ENCODE assay signal across 9 cellular contexts in genomic region chr13:108220042-108220441, GRCh38. TPM values are rescaled to one million over a fixed set of nuclear protein-coding genes. Genes with fewer than 3 reads are reported as not detected.
DNase-seq lines count a peak whose midpoint lies in the region; ATAC-seq, FAIRE-seq and TF ChIP-seq lines count a peak whose summit lies in the region.
"Had no signal": no experiment of that assay in that cellular context is flagged by ENCODE, and none has a peak within 500 bp of the region (broad histone marks: within the 10 kb centered on the region; RNA-seq: fewer than 3 reads in every experiment).

No MANE protein-coding gene starts in this region.

- H4K20me1 ChIP-seq in endothelial cell of umbilical vein (replicated peaks; ENCODE audit: control insufficient read depth, extremely low read depth, insufficient read depth, low read length), result peaks cover 4% of the 10 kb centered on the region

- no peak for TF ChIP-seq CTCF in endothelial cell of umbilical vein (IDR thresholded peaks at IDR 0.05; ENCODE audit: extremely low read depth in 1 of 2, insufficient read depth in 1 of 2, low read depth in 1 of 2, low read length in 2 of 2)

- POLR2A ChIA-PET in endothelial cell of umbilical vein (lab: Charles Lee), result no interaction called here

- H3K4me1 ChIP-seq in endothelial cell of umbilical vein (ENCODE audit: control insufficient read depth, extremely low read depth, insufficient read depth, low read length), result peaks cover 13% of the 10 kb centered on the region

- no peaks in the 10 kb centered on the region for H3K9me3 Mint-ChIP-seq in stimulated activated effector memory CD8-positive, alpha-beta T cell treated with anti-CD3 and anti-CD28 coated beads, Interleukin-12 subunit alpha, Interleukin-12 subunit beta, amount 100 ng/mL, for 72 hours
- H3K9me3 Mint-ChIP-seq: dendritic cell treated with granulocyte-macrophage colony-stimulating factor and Interleukin-4, amounts not matched to agents 40 ng/mL and 50 ng/mL, for 4 days had no signal

- peak overlapping the region; percentile 99 for H3K27ac Mint-ChIP-seq in stimulated activated effector memory CD8-positive, alpha-beta T cell treated with anti-CD3 and anti-CD28 coated beads, Interleukin-12 subunit alpha, Interleukin-12 subunit beta, amount 100 ng/mL, for 72 hours
- H3K27ac Mint-ChIP-seq: dendritic cell treated with granulocyte-macrophage colony-stimulating factor and Interleukin-4, amounts not matched to agents 40 ng/mL and 50 ng/mL, for 4 days had no signal

- H2AFZ ChIP-seq in endothelial cell of umbilical vein (ENCODE audit: low read depth, low read length), result no peak overlapping the region

- peak; percentile 13 for DNase-seq in activated T-cell treated with anti-CD3 and anti-CD28 coated beads for 4 hours
- no peak for DNase-seq in activated T-cell treated with anti-CD3 and anti-CD28 coated beads, Interleukin-2, amount 50 U/mL, for 48 hours
- peak; percentile 58 for DNase-seq in NCI-H748 treated with DMSO at 0.1 percent for 48 hours (lab: John Stamatoyannopoulos, UW)
- DNase-seq in endothelial cell of umbilical vein (ENCODE audit: low read depth, low spot score), result no peak
- no peak for DNase-seq in stimulated activated effector memory CD8-positive, alpha-beta T cell treated with anti-CD3 and anti-CD28 coated beads, Interleukin-12 subunit alpha, Interleukin-12 subunit beta, amount 100 ng/mL, for 72 hours (ENCODE audit: low spot score in 2 of 2)
- no peak for DNase-seq in NCI-H1417 treated with DMSO at 0.1 percent for 48 hours (lab: John Stamatoyannopoulos, UW)
- DNase-seq in kidney glomerular epithelial cell (lab: John Stamatoyannopoulos, UW), result no peak

- no TSS peak for BruUV-seq in endothelial cell of umbilical vein (replicated peaks; lab: Mats Ljungman, UMichigan)

- peaks cover 35% of the 10 kb centered on the region for H3K4me1 Mint-ChIP-seq in stimulated activated effector memory CD8-positive, alpha-beta T cell treated with anti-CD3 and anti-CD28 coated beads, Interleukin-12 subunit alpha, Interleukin-12 subunit beta, amount 100 ng/mL, for 72 hours

- no peak overlapping the region for H3K4me3 ChIP-seq in endothelial cell of umbilical vein (replicated peaks in 1 of 3; ENCODE audit: insufficient read depth in 1 of 3, low read depth in 1 of 3, low read length in 3 of 3)

- H3K27ac ChIP-seq in endothelial cell of umbilical vein (ENCODE audit: insufficient read depth, low read depth, low read length), result no peak overlapping the region

- H3K9me3 ChIP-seq in endothelial cell of umbilical vein (replicated peaks; ENCODE audit: control insufficient read depth, insufficient read depth, low read length), result no peaks in the 10 kb centered on the region

- H3K9me1 ChIP-seq in endothelial cell of umbilical vein (replicated peaks; ENCODE audit: control insufficient read depth, extremely low read depth, insufficient read depth, low read length), result no peaks in the 10 kb centered on the region

- intact Hi-C loops in endothelial cell of umbilical vein (cut with micrococcal nuclease), result no loop called here

- no peaks in the 10 kb centered on the region for H3K36me3 ChIP-seq in endothelial cell of umbilical vein (ENCODE audit: control insufficient read depth in 2 of 2, extremely low read depth in 1 of 2, insufficient read depth in 2 of 2, low read length in 2 of 2)

- peaks cover 12% of the 10 kb centered on the region for H3K36me3 Mint-ChIP-seq in stimulated activated effector memory CD8-positive, alpha-beta T cell treated with anti-CD3 and anti-CD28 coated beads, Interleukin-12 subunit alpha, Interleukin-12 subunit beta, amount 100 ng/mL, for 72 hours

- H3K27me3 ChIP-seq in endothelial cell of umbilical vein (ENCODE audit: control insufficient read depth in 2 of 2, insufficient read depth in 2 of 2, low read length in 2 of 2), result no peaks in the 10 kb centered on the region

- ATAC-seq in stimulated activated effector memory CD8-positive, alpha-beta T cell treated with anti-CD3 and anti-CD28 coated beads, Interleukin-12 subunit alpha, Interleukin-12 subunit beta, amount 100 ng/mL, for 72 hours, result no peak
- no peak for ATAC-seq in GM18511 (IDR thresholded peaks at IDR 0.05; ENCODE audit: unreplicated experiment)

- H3K4me3 Mint-ChIP-seq in stimulated activated effector memory CD8-positive, alpha-beta T cell treated with anti-CD3 and anti-CD28 coated beads, Interleukin-12 subunit alpha, Interleukin-12 subunit beta, amount 100 ng/mL, for 72 hours, result peak overlapping the region; percentile 96

- no peak overlapping the region for H3K9ac ChIP-seq in endothelial cell of umbilical vein (replicated peaks; ENCODE audit: extremely low read depth, insufficient read depth, low read length)

- dilution Hi-C loops in endothelial cell of umbilical vein (cut with MboI; ENCODE audit: extremely low pct_ligation_motif_present, low sequenced_read_pairs), result no loop called here

- no peak for FAIRE-seq in endothelial cell of umbilical vein (lab: Jason Lieb, UNC)

- H3K79me2 ChIP-seq in endothelial cell of umbilical vein (ENCODE audit: control insufficient read depth, insufficient read depth, low read length), result peaks cover 60% of the 10 kb centered on the region

- no peak for TF ChIP-seq POLR2A in endothelial cell of umbilical vein (IDR thresholded peaks at IDR 0.05; ENCODE audit: low read depth, low read length)

- H3K4me2 ChIP-seq in endothelial cell of umbilical vein (ENCODE audit: insufficient read depth, low read length), result peak overlapping the region; percentile 92

- CTCF ChIA-PET in endothelial cell of umbilical vein (lab: Charles Lee), result no interaction called here

TF ChIP-seq in endothelial cell of umbilical vein, 7 proteins besides CTCF, POLR2A, EP300 and RAD21:
- TF ChIP-seq MYC (IDR thresholded peaks at IDR 0.05; ENCODE audit: low read depth, low read length) (no peak), EZH2 (IDR thresholded peaks at IDR 0.05; ENCODE audit: borderline replicate concordance, low read depth, low read length, severe bottlenecking) (no peak), FOS (IDR thresholded peaks at IDR 0.05; ENCODE audit: borderline replicate concordance, insufficient read depth, low read length) (no peak), JUN (IDR thresholded peaks at IDR 0.05; ENCODE audit: borderline replicate concordance, insufficient read depth, insufficient read length, low read depth) (no peak), GATA2 (IDR thresholded peaks at IDR 0.05; ENCODE audit: insufficient read depth, insufficient read length, low read depth, low read length) (no peak), POLR2AphosphoS5 (IDR thresholded peaks at IDR 0.05; ENCODE audit: insufficient read depth, low read depth, low read length) (no peak), MAX (IDR thresholded peaks at IDR 0.05; ENCODE audit: insufficient read depth, insufficient read length) (no peak)

RNA-seq across cellular contexts. Expression of gene ABHD13, which starts 1.9 kb away (rescaled TPM):
- total RNA-seq in endothelial cell of umbilical vein, result 6.2 and 7.2 TPM in 2 replicates
- polyA plus RNA-seq in endothelial cell of umbilical vein, result 2.9 and 3.9 TPM in 2 replicates
- polyA plus RNA-seq in endothelial cell of umbilical vein (2011; cell fraction: cytosol; rRNA removed), result 3.2 and 3.4 TPM in 2 replicates
- 3.2 and 4.0 TPM in 2 replicates for polyA plus RNA-seq in endothelial cell of umbilical vein (2011; cell fraction: nucleus; rRNA removed)
- polyA plus RNA-seq in endothelial cell of umbilical vein (2012), result 6.9 and 8.0 TPM in 2 replicates
- 3.3 and 3.4 TPM in 2 replicates for polyA minus RNA-seq in endothelial cell of umbilical vein
- polyA minus RNA-seq in endothelial cell of umbilical vein (2011; cell fraction: cytosol; rRNA and poly(A)+ RNA removed), result 1.9 TPM
- polyA minus RNA-seq in endothelial cell of umbilical vein (2011; cell fraction: nucleus; rRNA and poly(A)+ RNA removed), result 10.1 and 14.4 TPM in 2 replicates

RNA-seq across cellular contexts. Expression of gene LIG4, which starts 4.7 kb away (rescaled TPM):
- total RNA-seq in endothelial cell of umbilical vein, result 9.2 and 10.9 TPM in 2 replicates
- 2.4 and 3.0 TPM in 2 replicates for polyA plus RNA-seq in endothelial cell of umbilical vein
- polyA plus RNA-seq in endothelial cell of umbilical vein (2011; cell fraction: cytosol; rRNA removed), result 4.5 and 4.6 TPM in 2 replicates
- 7.4 and 10.1 TPM in 2 replicates for polyA plus RNA-seq in endothelial cell of umbilical vein (2011; cell fraction: nucleus; rRNA removed)
- polyA plus RNA-seq in endothelial cell of umbilical vein (2012), result 9.6 and 12.9 TPM in 2 replicates
- polyA minus RNA-seq in endothelial cell of umbilical vein, result 5.2 and 5.8 TPM in 2 replicates
- 3.8 TPM for polyA minus RNA-seq in endothelial cell of umbilical vein (2011; cell fraction: cytosol; rRNA and poly(A)+ RNA removed)
- polyA minus RNA-seq in endothelial cell of umbilical vein (2011; cell fraction: nucleus; rRNA and poly(A)+ RNA removed), result 2.9 and 5.7 TPM in 2 replicates

RNA-seq across cellular contexts. Expression of gene TNFSF13B, which starts 49.5 kb away (rescaled TPM):
- total RNA-seq in endothelial cell of umbilical vein, result 1.2 and 1.4 TPM in 2 replicates
- polyA plus RNA-seq in endothelial cell of umbilical vein, result 0.08 and 0.18 TPM in 2 replicates
- polyA plus RNA-seq in endothelial cell of umbilical vein (2011; cell fraction: cytosol; rRNA removed), result 0.06 TPM in 1 of 2 replicates, not detected in the other
- polyA plus RNA-seq in endothelial cell of umbilical vein (2011; cell fraction: nucleus; rRNA removed), result 2.0 and 4.5 TPM in 2 replicates
- 0.44 TPM in 1 of 2 replicates, not detected in the other for polyA plus RNA-seq in endothelial cell of umbilical vein (2012)
- polyA minus RNA-seq in endothelial cell of umbilical vein, result 4.4 TPM in 1 of 2 replicates, not detected in the other
- polyA minus RNA-seq in endothelial cell of umbilical vein (2011; cell fraction: cytosol; rRNA and poly(A)+ RNA removed), result not detected
- 5.0 and 5.2 TPM in 2 replicates for polyA minus RNA-seq in endothelial cell of umbilical vein (2011; cell fraction: nucleus; rRNA and poly(A)+ RNA removed)

Comparison
In these comparisons a context has a peak if more than half of its experiments do, and no peak if none do; other contexts are left out.
1. DNase-seq: peak in activated T-cell treated with anti-CD3 and anti-CD28 coated beads for 4 hours (single experiment) and NCI-H748 treated with DMSO at 0.1 percent for 48 hours (single experiment); none in activated T-cell treated with anti-CD3 and anti-CD28 coated beads, Interleukin-2, amount 50 U/mL, for 48 hours (0 of 2), endothelial cell of umbilical vein (single experiment), stimulated activated effector memory CD8-positive, alpha-beta T cell treated with anti-CD3 and anti-CD28 coated beads, Interleukin-12 subunit alpha, Interleukin-12 subunit beta, amount 100 ng/mL, for 72 hours (0 of 2), NCI-H1417 treated with DMSO at 0.1 percent for 48 hours (single experiment) and kidney glomerular epithelial cell (single experiment).